Comparison of ENCODE assay signal across 7 cellular contexts in genomic region chr4:38523524-38524448, GRCh38.
A peak's percentile ranks its signal among the peaks of the same experiment; 100 is the strongest.
DNase-seq lines count a peak whose midpoint lies in the region; ATAC-seq and TF ChIP-seq lines count a peak whose summit lies in the region.

No MANE protein-coding gene starts in this region.

- no peak overlapping the region for H3K4me3 ChIP-seq in upper lobe of right lung
- no peak overlapping the region for H3K4me3 ChIP-seq in hepatocyte

- H3K9me3 ChIP-seq in upper lobe of right lung (no peaks in the 10 kb centered on the region), hepatocyte (ENCODE audit: low read depth) (no peaks in the 10 kb centered on the region)

- H3K36me3 ChIP-seq in upper lobe of right lung, result no peaks in the 10 kb centered on the region
- H3K36me3 ChIP-seq in hepatocyte (replicated peaks; ENCODE audit: insufficient read depth, low read depth), result no peaks in the 10 kb centered on the region

- DNase-seq in T-helper 22 cell (ENCODE audit: low read depth), result peak; percentile 4
- DNase-seq in foreskin keratinocyte, result peak; percentile 19 to 44
- DNase-seq in upper lobe of right lung, result no peak
- DNase-seq in hepatocyte (ENCODE audit: low spot score), result no peak
- DNase-seq in NAMALWA (ENCODE audit: low spot score), result no peak

- ATAC-seq in GM19328 (IDR thresholded peaks at IDR 0.05; ENCODE audit: unreplicated experiment), result peak; percentile 91
- ATAC-seq in HG03064 (IDR thresholded peaks at IDR 0.05; ENCODE audit: low read depth, unreplicated experiment), result peak; percentile 95
- ATAC-seq in foreskin keratinocyte, result peak; percentile 58
- peak; percentile 62 for ATAC-seq in upper lobe of right lung

- H3K27ac ChIP-seq in foreskin keratinocyte, result no peak overlapping the region
- H3K27ac ChIP-seq in upper lobe of right lung, result peak overlapping the region; percentile 3
- H3K27ac ChIP-seq in hepatocyte, result no peak overlapping the region

- H3K4me2 ChIP-seq in hepatocyte, result no peak overlapping the region

- no peaks in the 10 kb centered on the region for H3K79me2 ChIP-seq in hepatocyte

- H3K27me3 ChIP-seq in foreskin keratinocyte (no peaks in the 10 kb centered on the region), upper lobe of right lung (no peaks in the 10 kb centered on the region), hepatocyte (no peaks in the 10 kb centered on the region)

- H4K20me1 ChIP-seq in hepatocyte (ENCODE audit: insufficient read depth, poor library complexity, severe bottlenecking), result no peaks in the 10 kb centered on the region

- no peak overlapping the region for H2AFZ ChIP-seq in hepatocyte

- intact Hi-C loops in upper lobe of right lung (cut with DNase I), result no loop called here

- H3K9me2 ChIP-seq in hepatocyte (replicated peaks; ENCODE audit: insufficient read depth), result no peaks in the 10 kb centered on the region

- H3K4me1 ChIP-seq in foreskin keratinocyte, result no peaks in the 10 kb centered on the region
- H3K4me1 ChIP-seq in upper lobe of right lung, result no peaks in the 10 kb centered on the region
- no peaks in the 10 kb centered on the region for H3K4me1 ChIP-seq in hepatocyte (ENCODE audit: insufficient read depth)

- TF ChIP-seq CTCF in foreskin keratinocyte (conservative IDR thresholded peaks at IDR 0.05), result no peak
- no peak for TF ChIP-seq CTCF in upper lobe of right lung (IDR thresholded peaks at IDR 0.05)
- TF ChIP-seq CTCF in hepatocyte (IDR thresholded peaks at IDR 0.05; ENCODE audit: poor library complexity), result no peak

- 91% methylated on average over 16 of the region's 16 CpGs for WGBS in hepatocyte (ENCODE audit: low lambda C conversion rate, missing lambda C conversion rate)

Comparison
In these comparisons a context has a peak if more than half of its experiments do, and no peak if none do; other contexts are left out.
1. DNase-seq: peak in T-helper 22 cell (single experiment) and foreskin keratinocyte (2 of 2); none in upper lobe of right lung (single experiment), hepatocyte (single experiment) and NAMALWA (single experiment).
2. Peak in every context shown above with its lines, with median percentiles within 50 percentile points of each other: ATAC-seq.